8 cellular contexts compared by ENCODE assay signal in the genomic region with DNA sequence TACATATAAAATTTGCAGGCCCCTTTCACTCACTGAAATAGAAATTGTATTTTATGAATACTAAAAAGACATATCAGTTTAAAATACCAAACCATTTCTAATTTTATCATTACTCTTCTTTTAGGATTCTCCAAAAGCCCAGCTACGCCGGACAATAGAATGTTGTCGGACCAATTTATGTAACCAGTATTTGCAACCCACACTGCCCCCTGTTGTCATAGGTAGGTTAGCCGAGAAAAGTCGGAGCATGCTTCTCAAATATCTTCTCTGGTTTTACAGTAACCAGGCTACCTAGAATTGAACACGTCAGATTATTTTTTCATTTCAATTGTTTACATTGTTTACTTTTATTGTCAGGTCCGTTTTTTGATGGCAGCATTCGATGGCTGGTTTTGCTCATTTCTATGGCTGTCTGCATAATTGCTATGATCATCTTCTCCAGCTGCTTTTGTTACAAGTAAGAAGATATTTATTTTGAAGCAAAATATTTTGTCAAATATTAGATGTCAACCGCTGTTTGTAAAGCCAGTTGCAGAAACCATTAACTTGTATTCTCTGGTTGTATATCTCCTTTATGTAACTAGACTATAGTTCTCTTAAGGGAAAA. TPM values are rescaled to one million over a fixed set of nuclear protein-coding genes. Genes with fewer than 3 reads are reported as not detected.
DNase-seq lines count a peak whose midpoint lies in the region; ATAC-seq and TF ChIP-seq lines count a peak whose summit lies in the region.

No MANE protein-coding gene starts in this region.

- POLR2A ChIA-PET in naive thymus-derived CD4-positive, alpha-beta T cell (lab: Charles Lee): no interaction called here

- ATAC-seq in GM19035 (IDR thresholded peaks at IDR 0.05; ENCODE audit: unreplicated experiment) (peak; percentile 64), upper lobe of right lung (peak; percentile 89), HG03521 (IDR thresholded peaks at IDR 0.05; ENCODE audit: unreplicated experiment) (no peak)
- ATAC-seq in naive thymus-derived CD4-positive, alpha-beta T cell: peak; percentile 46

- no peaks in the 10 kb centered on the region for H3K9me3 ChIP-seq in naive thymus-derived CD4-positive, alpha-beta T cell (ENCODE audit: control insufficient read depth in 2 of 3, low read length in 3 of 3)
- H3K9me3 ChIP-seq in upper lobe of right lung: no peaks in the 10 kb centered on the region

- peaks cover 0 to 9% (median 1%) of the 10 kb centered on the region in 5 donors for H3K36me3 Mint-ChIP-seq in naive thymus-derived CD4-positive, alpha-beta T cell

- H3K4me3 Mint-ChIP-seq in naive thymus-derived CD4-positive, alpha-beta T cell: no peak overlapping the region

- H3K9me3 Mint-ChIP-seq in naive thymus-derived CD4-positive, alpha-beta T cell: peaks cover 0 to 2% (median 0%) of the 10 kb centered on the region in 11 donors

- peaks cover 0 to 8% (median 0%) of the 10 kb centered on the region in 5 donors for H3K27me3 Mint-ChIP-seq in naive thymus-derived CD4-positive, alpha-beta T cell

- H3K27me3 ChIP-seq in naive thymus-derived CD4-positive, alpha-beta T cell (ENCODE audit: control insufficient read depth in 2 of 2, insufficient read depth in 2 of 2, low read length in 2 of 2): no peaks in the 10 kb centered on the region
- H3K27me3 ChIP-seq in upper lobe of right lung: no peaks in the 10 kb centered on the region

- no peak overlapping the region for H3K27ac Mint-ChIP-seq in naive thymus-derived CD4-positive, alpha-beta T cell

- intact Hi-C loops in naive thymus-derived CD4-positive, alpha-beta T cell (cut with micrococcal nuclease): loop anchor here (1.0 to 5.0 kb wide), 5 partner anchors 142 to 501 kb away; a partner anchor contains a TSS
- intact Hi-C loops in upper lobe of right lung (cut with DNase I): loop anchor here (10.0 kb wide), 1 partner anchor 205 kb away; no protein-coding TSS in a partner anchor

- no peak overlapping the region for H3K4me3 ChIP-seq in naive thymus-derived CD4-positive, alpha-beta T cell (ENCODE audit: low read length)
- no peak overlapping the region for H3K4me3 ChIP-seq in upper lobe of right lung

- no peak overlapping the region for H3K27ac ChIP-seq in naive thymus-derived CD4-positive, alpha-beta T cell (ENCODE audit: low read depth, low read length)
- no peak overlapping the region for H3K27ac ChIP-seq in upper lobe of right lung

- peaks cover 0 to 4% (median 0%) of the 10 kb centered on the region in 7 donors for H3K4me1 Mint-ChIP-seq in naive thymus-derived CD4-positive, alpha-beta T cell

- peak; percentile 84 for DNase-seq in Ammon's horn (ENCODE audit: low spot score)
- peak; percentile 44 for DNase-seq in NCI-H2196 (lab: John Stamatoyannopoulos, UW; ENCODE audit: unreplicated experiment)
- DNase-seq in activated CD4-positive, alpha-beta T cell treated with anti-CD3 and anti-CD28 coated beads, Interleukin-2, amount 50 U/mL, for 48 hours: peak; percentile 40 to 42
- DNase-seq in fibroblast of peridontal ligament (ENCODE audit: extremely low read depth): peak; percentile 83
- peak in 6 of 9 donors; percentile 10 to 32 (median 26) for DNase-seq in naive thymus-derived CD4-positive, alpha-beta T cell
- no peak for DNase-seq in upper lobe of right lung

- CTCF ChIA-PET in naive thymus-derived CD4-positive, alpha-beta T cell (lab: Charles Lee): interaction anchor here (0.6 to 3.3 kb wide), 4 partner anchors 30 to 211 kb away, joined by 3 to 15 read pairs (median 4); no protein-coding TSS in a partner anchor

- H3K4me1 ChIP-seq in naive thymus-derived CD4-positive, alpha-beta T cell (ENCODE audit: control insufficient read depth in 2 of 2, insufficient read depth in 2 of 2, low read length in 2 of 2): no peaks in the 10 kb centered on the region
- peaks cover 7% of the 10 kb centered on the region for H3K4me1 ChIP-seq in upper lobe of right lung

- TF ChIP-seq CTCF in upper lobe of right lung (IDR thresholded peaks at IDR 0.05): peak; percentile 78

- no peaks in the 10 kb centered on the region for H3K36me3 ChIP-seq in naive thymus-derived CD4-positive, alpha-beta T cell (ENCODE audit: control insufficient read depth in 2 of 3, insufficient read depth in 3 of 3, low read length in 3 of 3)
- H3K36me3 ChIP-seq in upper lobe of right lung: peaks cover 13% of the 10 kb centered on the region

RNA-seq across cellular contexts. Expression of a gene that starts 57.6 kb away (rescaled TPM):
- total RNA-seq in naive thymus-derived CD4-positive, alpha-beta T cell: under 1 TPM in 2 of 5 experiments, not detected in 3; 0.50 to 0.86 TPM
- under 1 TPM; 0.18 to 0.34 TPM for polyA plus RNA-seq in naive thymus-derived CD4-positive, alpha-beta T cell
- total RNA-seq in upper lobe of right lung: 86.3 TPM

RNA-seq across cellular contexts. Expression of a gene that starts 58.6 kb away (rescaled TPM):
- total RNA-seq in naive thymus-derived CD4-positive, alpha-beta T cell: under 1 TPM in 1 of 5 experiments, not detected in 4; 0.45 TPM
- not detected for polyA plus RNA-seq in naive thymus-derived CD4-positive, alpha-beta T cell
- total RNA-seq in upper lobe of right lung: 17.2 TPM

Comparison
In these comparisons a context has a peak if more than half of its experiments do, and no peak if none do; other contexts are left out.
1. RNA of a gene that starts 57.6 kb away (total RNA-seq): 86.3 TPM in upper lobe of right lung (single experiment); 0.50 to 0.86 TPM in naive thymus-derived CD4-positive, alpha-beta T cell; every median in the first group is over 10 times any median in the second.
2. RNA of a gene that starts 58.6 kb away (total RNA-seq): 17.2 TPM in upper lobe of right lung (single experiment); 0.45 TPM in naive thymus-derived CD4-positive, alpha-beta T cell; every median in the first group is over 10 times any median in the second.